ENCODE assay signal across 24 cellular contexts in the genomic region with DNA sequence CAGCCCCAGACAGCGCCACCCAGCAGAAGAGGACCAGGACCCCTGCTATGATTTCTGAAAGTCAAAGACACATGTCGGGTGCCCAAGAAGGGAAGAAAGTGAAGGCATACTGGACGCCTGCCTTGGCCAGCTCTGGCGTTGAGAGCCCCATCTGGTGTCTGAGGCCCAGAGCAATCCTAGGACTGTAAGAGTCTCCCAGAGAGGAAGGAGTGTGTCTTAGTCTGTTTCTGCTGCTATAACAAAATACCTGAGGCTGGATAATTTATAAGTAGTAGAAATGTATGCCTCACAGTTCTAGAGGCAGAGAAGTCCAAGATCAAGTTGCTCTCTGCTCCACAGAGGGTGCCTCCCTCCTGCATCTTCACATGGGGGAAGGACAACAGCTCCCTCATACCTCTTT. TPM values are rescaled to one million over a fixed set of nuclear protein-coding genes. Genes with fewer than 3 reads are reported as not detected.
A peak's percentile ranks its signal among the peaks of the same experiment; 100 is the strongest.
DNase-seq lines count a peak whose midpoint lies in the region; ATAC-seq, FAIRE-seq and TF ChIP-seq lines count a peak whose summit lies in the region.
"Had no signal": no experiment of that assay in that cellular context is flagged by ENCODE, and none has a peak within 500 bp of the region (broad histone marks: within the 10 kb centered on the region; RNA-seq: fewer than 3 reads in every experiment).

No MANE protein-coding gene starts in this region.

- CTCF ChIA-PET in HepG2 (lab: Yijun Ruan, JAX; ENCODE audit: low intra/inter-chr PET ratio, low total read pairs): no interaction called here

- H3K9ac ChIP-seq in HepG2 (ENCODE audit: insufficient read depth, low read depth, low read length) (no peak overlapping the region), endodermal cell (ENCODE audit: extremely low read depth, low read length, poor library complexity, severe bottlenecking) (no peak overlapping the region)
- H3K9ac ChIP-seq: BLaER1 treated with 17β-estradiol and CSF1 and Interleukin-3, amounts not matched to agents 10 nM and 100 nM; GM23248 had no signal

- H3K27me3 Mint-ChIP-seq in endodermal cell (ENCODE audit: insufficient read depth): no peaks in the 10 kb centered on the region

- no peaks in the 10 kb centered on the region for H4K20me1 ChIP-seq in HepG2 (ENCODE audit: insufficient read depth, low read length)
- H4K20me1 ChIP-seq in osteoblast (ENCODE audit: insufficient read depth, low read length): no peaks in the 10 kb centered on the region

- no peak overlapping the region for H2AFZ ChIP-seq in HepG2 (ENCODE audit: low read length)
- no peak overlapping the region for H2AFZ ChIP-seq in osteoblast (ENCODE audit: low read length)
- H2AFZ ChIP-seq: GM23248 had no signal

- H3K27ac Mint-ChIP-seq in endodermal cell: no peak overlapping the region
- H3K27ac Mint-ChIP-seq: CD14-positive monocyte; CD4-positive, alpha-beta T cell; HFFc6 had no signal

- 63% methylated on average over 4 of the region's 4 CpGs for WGBS in HepG2 (ENCODE audit: low lambda C conversion rate)
- 83% methylated on average over 1 of the region's 4 CpGs for WGBS in right lobe of liver (ENCODE audit: insufficient coverage, low coverage, low lambda C conversion rate, missing lambda C conversion rate)
- WGBS in endodermal cell (ENCODE audit: insufficient coverage in 1 of 2, insufficient read length in 1 of 2), 2 experiments: 96 to 100% methylated on average over 3 to 4 of the region's 4 CpGs

- in situ Hi-C loops in HepG2 (cut with HindIII; ENCODE audit: extremely low pct_ligation_motif_present, low pct_unique_long_range_greater_than_20kb): no loop called here

- POLR2A ChIA-PET in HepG2 (lab: Yijun Ruan, JAX): no interaction called here

- no peak for TF ChIP-seq POLR2A in HepG2 (IDR thresholded peaks at IDR 0.05; ENCODE audit: insufficient read depth in 1 of 2, low read depth in 2 of 2, low read length in 2 of 2)
- TF ChIP-seq POLR2A in right lobe of liver (IDR thresholded peaks at IDR 0.05): no peak

- peaks cover 10% of the 10 kb centered on the region; the same call in 1 of the 2 replicates for H3K4me1 ChIP-seq in HepG2 (ENCODE audit: insufficient read depth, low read length)
- H3K4me1 ChIP-seq in right lobe of liver: no peaks in the 10 kb centered on the region
- no peaks in the 10 kb centered on the region for H3K4me1 ChIP-seq in osteoblast (ENCODE audit: insufficient read depth, low read length)
- H3K4me1 ChIP-seq in endodermal cell (ENCODE audit: control insufficient read depth, insufficient read depth, low read length): no peaks in the 10 kb centered on the region
- H3K4me1 ChIP-seq: A549, BE2C, HAP-1 had no signal

- H3K4me3 ChIP-seq in HepG2 (replicated peaks in 1 of 3; ENCODE audit: insufficient read depth in 1 of 3, low read depth in 2 of 3, low read length in 3 of 3): no peak overlapping the region
- no peak overlapping the region for H3K4me3 ChIP-seq in right lobe of liver
- H3K4me3 ChIP-seq in osteoblast (ENCODE audit: insufficient read depth, low read length): no peak overlapping the region
- H3K4me3 ChIP-seq in endodermal cell (ENCODE audit: low read length): no peak overlapping the region
- H3K4me3 ChIP-seq: A549; BLaER1 treated with 17β-estradiol and CSF1 and Interleukin-3, amounts not matched to agents 10 nM and 100 nM; GM23248; HAP-1 had no signal

- intact Hi-C loops in HepG2 (cut with micrococcal nuclease; ENCODE audit: unreplicated experiment): no loop called here
- intact Hi-C loops in right lobe of liver (cut with DNase I): no loop called here

- H3K4me2 ChIP-seq in HepG2 (ENCODE audit: low read depth, low read length): no peak overlapping the region
- H3K4me2 ChIP-seq in osteoblast (ENCODE audit: insufficient read depth, low read length): no peak overlapping the region
- H3K4me2 ChIP-seq: A549; BLaER1 treated with 17β-estradiol and CSF1 and Interleukin-3, amounts not matched to agents 10 nM and 100 nM had no signal

- no TSS peak for BruUV-seq in HepG2 (replicated peaks; lab: Mats Ljungman, UMichigan)

- H3K9me3 ChIP-seq in HepG2 (ENCODE audit: low read length) (no peaks in the 10 kb centered on the region), right lobe of liver (no peaks in the 10 kb centered on the region), osteoblast (ENCODE audit: low read depth, low read length) (no peaks in the 10 kb centered on the region), endodermal cell (ENCODE audit: control insufficient read depth, low read length) (no peaks in the 10 kb centered on the region)
- H3K9me3 ChIP-seq: A549; BE2C; BLaER1 treated with 17β-estradiol and CSF1 and Interleukin-3, amounts not matched to agents 10 nM and 100 nM; HAP-1 had no signal

- H3K9me3 Mint-ChIP-seq in endodermal cell: no peaks in the 10 kb centered on the region
- H3K9me3 Mint-ChIP-seq: CD4-positive, alpha-beta T cell had no signal

- TF ChIP-seq EP300 in HepG2 (IDR thresholded peaks at IDR 0.05; ENCODE audit: low read depth in 2 of 2, low read length in 2 of 2) (no peak), HepG2 (CRISPR knock-in tag; IDR thresholded peaks at IDR 0.05; ENCODE audit: borderline replicate concordance) (no peak)

- FAIRE-seq in HepG2 (lab: Jason Lieb, UNC): no peak
- FAIRE-seq: A549, G401.6, GM12892 had no signal

- H3K27me3 ChIP-seq in HepG2 (ENCODE audit: control insufficient read depth in 1 of 2, insufficient read depth in 2 of 2, low read length in 2 of 2) (peaks cover 0 to 22% of the 10 kb centered on the region in 2 experiments; a peak in 3 of 5 replicates), right lobe of liver (no peaks in the 10 kb centered on the region), osteoblast (ENCODE audit: insufficient read depth, low read length) (no peaks in the 10 kb centered on the region), endodermal cell (ENCODE audit: control insufficient read depth, insufficient read depth, low read length, poor library complexity, severe bottlenecking) (no peaks in the 10 kb centered on the region)
- H3K27me3 ChIP-seq: BE2C; BLaER1 treated with 17β-estradiol and CSF1 and Interleukin-3, amounts not matched to agents 10 nM and 100 nM had no signal

- DNase-seq in HepG2 (ENCODE audit: low spot score) (no peak), right lobe of liver (no peak), osteoblast (ENCODE audit: insufficient read length, low spot score, missing footprints) (peak; percentile 58), DMS79 treated with DMSO at 0.1 percent for 48 hours (lab: John Stamatoyannopoulos, UW) (no peak), endodermal cell (no peak)
- DNase-seq: 8988T; ACHN; AML-193; BE2C; Calu3; CD4-positive, alpha-beta T cell; CD8-positive, alpha-beta memory T cell; COR-L47; DMS53; DND-41; GM23248; HFFc6 had no signal

- H3K36me3 ChIP-seq in HepG2 (replicated peaks in 1 of 2; ENCODE audit: control insufficient read depth in 1 of 2, insufficient read depth in 2 of 2, low read length in 2 of 2) (no peaks in the 10 kb centered on the region), right lobe of liver (no peaks in the 10 kb centered on the region), osteoblast (ENCODE audit: insufficient read depth, low read length) (no peaks in the 10 kb centered on the region), endodermal cell (ENCODE audit: control insufficient read depth, insufficient read depth, low read length) (no peaks in the 10 kb centered on the region)
- H3K36me3 ChIP-seq: BE2C; BLaER1 treated with 17β-estradiol and CSF1 and Interleukin-3, amounts not matched to agents 10 nM and 100 nM; HAP-1 had no signal

- no peak for TF ChIP-seq RAD21 in HepG2 (CRISPR knock-in tag; IDR thresholded peaks at IDR 0.05)

- H3K27ac ChIP-seq in HepG2 (ENCODE audit: extremely low read length, insufficient read depth, low read length): no peak overlapping the region
- no peak overlapping the region for H3K27ac ChIP-seq in right lobe of liver
- H3K27ac ChIP-seq in osteoblast (ENCODE audit: low read depth, low read length): no peak overlapping the region
- peak overlapping the region; percentile 4 for H3K27ac ChIP-seq in temporal lobe (ENCODE audit: low read depth, low read length)
- H3K27ac ChIP-seq in endodermal cell (ENCODE audit: low read depth, low read length): no peak overlapping the region
- H3K27ac ChIP-seq: A549; BLaER1 treated with 17β-estradiol and CSF1 and Interleukin-3, amounts not matched to agents 10 nM and 100 nM; GM23248 had no signal

- H3K4me1 Mint-ChIP-seq in endodermal cell: no peaks in the 10 kb centered on the region
- H3K4me1 Mint-ChIP-seq: CD14-positive monocyte; CD8-positive, alpha-beta memory T cell had no signal

- no peak overlapping the region for H3K4me3 Mint-ChIP-seq in endodermal cell
- H3K4me3 Mint-ChIP-seq: CD14-positive monocyte; CD4-positive, alpha-beta T cell; HFFc6 had no signal

- H3K36me3 Mint-ChIP-seq in endodermal cell (ENCODE audit: low read depth): no peaks in the 10 kb centered on the region
- H3K36me3 Mint-ChIP-seq: CD14-positive monocyte; CD8-positive, alpha-beta memory T cell had no signal

- TF ChIP-seq CTCF in HepG2 (CRISPR knock-in tag; IDR thresholded peaks at IDR 0.05) (no peak), right lobe of liver (IDR thresholded peaks at IDR 0.05) (no peak), osteoblast (IDR thresholded peaks at IDR 0.05; ENCODE audit: extremely low read depth, low read depth, low read length) (no peak), endodermal cell (conservative IDR thresholded peaks at IDR 0.05) (no peak)

- ATAC-seq in HepG2 (no peak), right lobe of liver (no peak)
- ATAC-seq: A549 had no signal

- no peaks in the 10 kb centered on the region for H3K79me2 ChIP-seq in HepG2 (ENCODE audit: insufficient read depth, low read length)
- no peaks in the 10 kb centered on the region for H3K79me2 ChIP-seq in osteoblast (ENCODE audit: insufficient read depth, low read length)

RNA-seq across cellular contexts. Expression of gene RASGEF1C, which starts 10.8 kb away (rescaled TPM):
- total RNA-seq in HepG2 (2016; rRNA removed; fragmentation: Illumina TruSeq; extraction: Trizol) (not detected in 2 replicates), right lobe of liver (under 1 TPM in 1 of 6 experiments, not detected in 5; 0.64 TPM), osteoblast (under 0.01 TPM in 1 of 2 replicates, not detected in the other), temporal lobe (21.4 TPM), endodermal cell (under 1 TPM; 0.62 to 0.75 TPM)
- not detected in 2 replicates for total RNA-seq in HepG2 (2016; cell fraction: cytosol; rRNA removed; fragmentation: Illumina TruSeq; extraction: Trizol; ENCODE audit: low read depth)
- not detected in 2 replicates for total RNA-seq in HepG2 (2016; cell fraction: insoluble cytoplasmic fraction; rRNA removed; fragmentation: Illumina TruSeq; extraction: Trizol)
- total RNA-seq in HepG2 (2016; cell fraction: membrane; rRNA removed; fragmentation: Illumina TruSeq; extraction: Trizol): not detected in 2 replicates
- total RNA-seq in HepG2 (2016; cell fraction: nucleus; rRNA removed; fragmentation: Illumina TruSeq; extraction: Trizol): not detected in 2 replicates
- 0.14 TPM in 1 of 2 replicates, not detected in the other for polyA plus RNA-seq in HepG2 (2011; rRNA removed)
- polyA plus RNA-seq in HepG2 (2011; cell fraction: cytosol; rRNA removed): 0.03 TPM in 1 of 2 replicates, not detected in the other
- polyA plus RNA-seq in HepG2 (2011; cell fraction: nucleus; rRNA removed): 0.21 TPM in 1 of 2 replicates, not detected in the other
- not detected in 2 replicates for polyA plus RNA-seq in HepG2 (2012)
- 0.10 TPM in 1 of 2 replicates, not detected in the other for polyA plus RNA-seq in HepG2 (2016; cell fraction: cytosol; fragmentation: Illumina TruSeq; extraction: Trizol; ENCODE audit: low read depth)
- polyA plus RNA-seq in HepG2 (2016; cell fraction: insoluble cytoplasmic fraction; fragmentation: Illumina TruSeq; extraction: Trizol; ENCODE audit: low read depth): not detected in 2 replicates
- 0.14 TPM in 1 of 2 replicates, not detected in the other for polyA plus RNA-seq in HepG2 (2016; cell fraction: membrane; fragmentation: Illumina TruSeq; extraction: Trizol; ENCODE audit: low read depth)
- polyA plus RNA-seq in HepG2 (2016; cell fraction: nucleus; fragmentation: Illumina TruSeq; extraction: Trizol; ENCODE audit: insufficient read depth, low read depth): not detected in 2 replicates
- 0.70 TPM in 1 of 2 replicates, not detected in the other for polyA minus RNA-seq in HepG2 (2011; rRNA and poly(A)+ RNA removed; ENCODE audit: low replicate concordance)
- not detected in 2 replicates for polyA minus RNA-seq in HepG2 (2011; cell fraction: cytosol; rRNA and poly(A)+ RNA removed)
- polyA minus RNA-seq in HepG2 (2011; cell fraction: nucleus; rRNA and poly(A)+ RNA removed): not detected in 2 replicates
- 1.2 TPM for polyA plus RNA-seq in endodermal cell (2013, experiment 1 of 2)
- 2.2 TPM for polyA plus RNA-seq in endodermal cell (2013, experiment 2 of 2)
- total RNA-seq: Calu3; CD4-positive, alpha-beta T cell; CD8-positive, alpha-beta memory T cell; GM23248; HFFc6 had no signal
- polyA plus RNA-seq: CD14-positive monocyte; CD8-positive, alpha-beta memory T cell; GM23248 had no signal

Comparison
In these comparisons a context has a peak if more than half of its experiments do, and no peak if none do; other contexts are left out.
1. RNA of gene RASGEF1C, which starts 10.8 kb away (total RNA-seq): 21.4 TPM in temporal lobe (single experiment); 0.62 to 0.75 TPM in endodermal cell, 0.64 TPM in right lobe of liver, not detected in HepG2 and under 0.01 TPM in osteoblast; every median in the first group is over 10 times any median in the second.